In the genomic region with DNA sequence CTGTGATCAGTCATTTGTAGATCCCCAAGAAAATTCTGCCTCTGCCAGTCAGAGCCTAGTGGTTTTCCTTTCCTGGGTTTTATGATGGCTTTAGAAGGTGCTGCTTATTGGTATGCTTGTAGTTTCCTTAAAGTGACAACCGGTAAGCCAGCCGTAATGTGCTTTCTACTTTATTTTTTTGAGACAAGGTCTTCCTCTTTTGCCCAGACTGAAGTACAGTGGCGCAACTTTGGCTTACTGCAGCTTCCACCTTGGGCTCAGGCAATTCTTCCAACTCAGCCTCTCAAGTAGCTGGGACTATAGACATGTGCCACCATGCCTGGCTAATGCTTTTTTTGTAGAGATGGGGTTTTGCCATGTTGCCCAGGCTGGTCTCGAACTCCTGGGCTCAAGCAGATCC, we compare ENCODE assay signal across 25 cellular contexts. TPM values are rescaled to one million over a fixed set of nuclear protein-coding genes. Genes with fewer than 3 reads are reported as not detected.
DNase-seq lines count a peak whose midpoint lies in the region; ATAC-seq, FAIRE-seq and TF ChIP-seq lines count a peak whose summit lies in the region.
"Had no signal": no experiment of that assay in that cellular context is flagged by ENCODE, and none has a peak within 500 bp of the region (broad histone marks: within the 10 kb centered on the region; RNA-seq: fewer than 3 reads in every experiment).

No MANE protein-coding gene starts in this region.

- POLR2A ChIA-PET in RWPE1 (lab: Yijun Ruan, JAX; ENCODE audit: low non-redundant PET) = no interaction called here

- peak; percentile 64 for ATAC-seq in upper lobe of right lung
- ATAC-seq in GM21717 (IDR thresholded peaks at IDR 0.05; ENCODE audit: unreplicated experiment) = no peak
- ATAC-seq: activated CD8-positive, alpha-beta memory T cell treated with anti-CD3 and anti-CD28 coated beads, Interleukin-2, amount 10 ng/mL, durations not matched to agents 7 days and 5 days; stimulated activated naive CD8-positive, alpha-beta T cell treated with anti-CD3 and anti-CD28 coated beads, Interleukin-15, amount 100 ng/mL, for 72 hours had no signal

- H3K27ac ChIP-seq in RWPE1 = peak overlapping the region; percentile 22; the same call in 1 of the 2 replicates
- H3K27ac ChIP-seq in upper lobe of right lung = no peak overlapping the region
- H3K27ac ChIP-seq: dorsolateral prefrontal cortex, right atrium auricular region, tibial nerve had no signal

- H3K4me1 ChIP-seq in upper lobe of right lung = no peaks in the 10 kb centered on the region
- H3K4me1 ChIP-seq: right atrium auricular region, tibial nerve had no signal

- H3K4me3 ChIP-seq in upper lobe of right lung = no peak overlapping the region
- H3K4me3 ChIP-seq: dorsolateral prefrontal cortex, right atrium auricular region, tibial nerve had no signal

- H3K36me3 ChIP-seq in upper lobe of right lung = peaks cover 4% of the 10 kb centered on the region

- H3K9me3 ChIP-seq in upper lobe of right lung = no peaks in the 10 kb centered on the region
- H3K9me3 ChIP-seq: right atrium auricular region, tibial nerve had no signal

- intact Hi-C loops in upper lobe of right lung (cut with DNase I) = no loop called here

- no peaks in the 10 kb centered on the region for H3K27me3 ChIP-seq in upper lobe of right lung
- H3K27me3 ChIP-seq: dorsolateral prefrontal cortex, right atrium auricular region, tibial nerve had no signal

- DNase-seq in SIG-M5 treated with dmso at 0.1 percent for 504 hours (lab: John Stamatoyannopoulos, UW; ENCODE audit: unreplicated experiment) (peak; percentile 78), SIG-M5 (lab: John Stamatoyannopoulos, UW) (no peak), RWPE1 (ENCODE audit: low spot score) (no peak), kidney tubule cell (ENCODE audit: low spot score) (peak; percentile 16), upper lobe of right lung (no peak), NCI-H1930 (lab: John Stamatoyannopoulos, UW) (no peak), HTR-8/SVneo (ENCODE audit: insufficient read length, low spot score) (no peak)
- DNase-seq: 8988T; activated CD8-positive, alpha-beta memory T cell treated with anti-CD3 and anti-CD28 coated beads, Interleukin-2, amount 10 ng/mL, durations not matched to agents 7 days and 5 days; anterior cingulate cortex; central memory CD4-positive, alpha-beta T cell; COR-L47; DND-41; dorsolateral prefrontal cortex; immature natural killer cell; NCI-H510A; stimulated activated CD4-positive, alpha-beta T cell treated with anti-CD3 and anti-CD28 coated beads, Interleukin-12 subunit alpha, Interleukin-12 subunit beta, amount 100 ng/mL, for 4 hours; stimulated activated naive CD8-positive, alpha-beta T cell treated with anti-CD3 and anti-CD28 coated beads, Interleukin-15, amount 100 ng/mL, for 72 hours had no signal

- no peak for FAIRE-seq in HTR-8/SVneo (lab: Jason Lieb, UNC)
- FAIRE-seq: endothelial cell of umbilical vein, GM12892, GM19239, TTC549 had no signal

- TF ChIP-seq CTCF in RWPE1 (conservative IDR thresholded peaks at IDR 0.05; ENCODE audit: low read depth) (no peak), upper lobe of right lung (IDR thresholded peaks at IDR 0.05) (no peak)

- CTCF ChIA-PET in RWPE1 (lab: Yijun Ruan, JAX) = no interaction called here

RNA-seq across cellular contexts. Expression of a gene that starts 23.5 kb away (rescaled TPM):
- 5.2 TPM for total RNA-seq in upper lobe of right lung

RNA-seq across cellular contexts. Expression of a gene that starts 23.6 kb away (rescaled TPM):
- total RNA-seq in upper lobe of right lung = 8.5 TPM

RNA-seq across cellular contexts. Expression of a gene that starts 32.0 kb away (rescaled TPM):
- 45.3 TPM for total RNA-seq in upper lobe of right lung

Comparison
In these comparisons a context has a peak if more than half of its experiments do, and no peak if none do; other contexts are left out.
1. DNase-seq: peak in SIG-M5 treated with dmso at 0.1 percent for 504 hours (single experiment) and kidney tubule cell (single experiment); none in SIG-M5 (single experiment), RWPE1 (single experiment), upper lobe of right lung (single experiment), NCI-H1930 (0 of 2) and HTR-8/SVneo (single experiment).